In genomic region chr1:153336650-153337049, GRCh38 we compare ENCODE assay signal across 22 cellular contexts. TPM values are rescaled to one million over a fixed set of nuclear protein-coding genes. Genes with fewer than 3 reads are reported as not detected.
A peak's percentile ranks its signal among the peaks of the same experiment; 100 is the strongest.
DNase-seq lines count a peak whose midpoint lies in the region; ATAC-seq, FAIRE-seq and TF ChIP-seq lines count a peak whose summit lies in the region.
"Had no signal": no experiment of that assay in that cellular context is flagged by ENCODE, and none has a peak within 500 bp of the region (broad histone marks: within the 10 kb centered on the region; RNA-seq: fewer than 3 reads in every experiment).

No MANE protein-coding gene starts in this region.

- H3K4me1 ChIP-seq in KMS-11 (ENCODE audit: low read depth, poor library complexity, severe bottlenecking): peaks cover 22% of the 10 kb centered on the region
- peaks cover 5% of the 10 kb centered on the region for H3K4me1 ChIP-seq in GM12878 (ENCODE audit: control insufficient read depth, insufficient read depth, low read length)
- H3K4me1 ChIP-seq: SJCRH30 had no signal

- H3K79me2 ChIP-seq in KMS-11 (ENCODE audit: insufficient read depth, low read depth) (no peaks in the 10 kb centered on the region), GM12878 (ENCODE audit: control insufficient read depth, insufficient read depth, low read length) (peaks cover under 1% of the 10 kb centered on the region), neural cell (replicated peaks; ENCODE audit: insufficient read depth, low read length) (no peaks in the 10 kb centered on the region)

- peaks cover 11% of the 10 kb centered on the region for H3K9me3 Mint-ChIP-seq in stimulated activated memory B cell treated with anti-CD40 and anti-IgM and Interleukin-4, amounts not matched to agents 10 μg/mL and 1 μg/mL and 100 μg/mL, for 72 hours
- H3K9me3 Mint-ChIP-seq: CD4-positive, alpha-beta T cell had no signal

- H3K4me1 Mint-ChIP-seq in stimulated activated memory B cell treated with anti-CD40 and anti-IgM and Interleukin-4, amounts not matched to agents 10 μg/mL and 1 μg/mL and 100 μg/mL, for 72 hours: no peaks in the 10 kb centered on the region

- no peaks in the 10 kb centered on the region for H3K36me3 Mint-ChIP-seq in stimulated activated memory B cell treated with anti-CD40 and anti-IgM and Interleukin-4, amounts not matched to agents 10 μg/mL and 1 μg/mL and 100 μg/mL, for 72 hours

- no peak overlapping the region for H2AFZ ChIP-seq in KMS-11 (ENCODE audit: low read depth)
- H2AFZ ChIP-seq in GM12878 (ENCODE audit: control insufficient read depth, low read depth, low read length): no peak overlapping the region
- H2AFZ ChIP-seq in neural cell (ENCODE audit: low read depth, low read length): peak overlapping the region; percentile 42

- peaks cover 53% of the 10 kb centered on the region for H3K27me3 Mint-ChIP-seq in stimulated activated memory B cell treated with anti-CD40 and anti-IgM and Interleukin-4, amounts not matched to agents 10 μg/mL and 1 μg/mL and 100 μg/mL, for 72 hours
- H3K27me3 Mint-ChIP-seq: CD4-positive, alpha-beta T cell had no signal

- H3K4me2 ChIP-seq in KMS-11 (peak overlapping the region; percentile 2; the same call in 1 of the 2 replicates), GM12878 (ENCODE audit: control insufficient read depth, insufficient read depth) (no peak overlapping the region; the same call in 1 of the 2 replicates), neural cell (ENCODE audit: low read length) (peak overlapping the region; percentile 31)

- peaks cover 3% of the 10 kb centered on the region; the same call in 2 of the 3 replicates for H3K9me3 ChIP-seq in GM12878 (replicated peaks; ENCODE audit: control insufficient read depth, insufficient read depth, low read length)
- H3K9me3 ChIP-seq in neural cell (ENCODE audit: low read length): peaks cover 4% of the 10 kb centered on the region
- H3K9me3 ChIP-seq: SJCRH30 had no signal

- TF ChIP-seq EP300 in GM12878 (IDR thresholded peaks at IDR 0.05; ENCODE audit: borderline replicate concordance in 1 of 2, control insufficient read depth in 1 of 2, low read depth in 2 of 2, low read length in 2 of 2) (no peak), neural cell (conservative IDR thresholded peaks at IDR 0.05; ENCODE audit: poor library complexity, severe bottlenecking) (peak; percentile 22)

- intact Hi-C loops in GM12878 (cut with micrococcal nuclease; ENCODE audit: unreplicated experiment): no loop called here

- H3K27ac ChIP-seq in KMS-11 (no peak overlapping the region), GM12878 (ENCODE audit: control insufficient read depth, insufficient read depth) (no peak overlapping the region), neural cell (ENCODE audit: low read length) (peak overlapping the region; percentile 85)
- H3K27ac ChIP-seq: SJCRH30 had no signal

- TF ChIP-seq CTCF in KMS-11 (conservative IDR thresholded peaks at IDR 0.05; ENCODE audit: low read depth, low read length) (no peak), GM12878 (IDR thresholded peaks at IDR 0.05 in 2 of 3, conservative IDR thresholded peaks at IDR 0.05 in 1 of 3; ENCODE audit: control insufficient read depth in 2 of 3, extremely low read depth in 1 of 3, insufficient read depth in 1 of 3, low read depth in 3 of 3, low read length in 3 of 3) (no peak), neural cell (IDR thresholded peaks at IDR 0.05; ENCODE audit: poor library complexity, severe bottlenecking) (no peak)

- H4K20me1 ChIP-seq in KMS-11 (ENCODE audit: insufficient read depth) (no peaks in the 10 kb centered on the region), GM12878 (ENCODE audit: control insufficient read depth, insufficient read depth) (no peaks in the 10 kb centered on the region), neural cell (ENCODE audit: insufficient read depth) (no peaks in the 10 kb centered on the region)

- no peak overlapping the region for H3K27ac Mint-ChIP-seq in stimulated activated memory B cell treated with anti-CD40 and anti-IgM and Interleukin-4, amounts not matched to agents 10 μg/mL and 1 μg/mL and 100 μg/mL, for 72 hours
- H3K27ac Mint-ChIP-seq: CD4-positive, alpha-beta T cell had no signal

- CTCF ChIA-PET in GM12878 (lab: Yijun Ruan, JAX): interaction anchor here (0.7 to 4.8 kb wide), 10 partner anchors 8 to 303 kb away, joined by 3 to 24 read pairs (median 4); partner anchors contain the start of genes PGLYRP3 and PGLYRP4

- FAIRE-seq in GM12878 (lab: Jason Lieb, UNC): peak; percentile 38
- FAIRE-seq: H1, RCC 7860 had no signal

- TF ChIP-seq RAD21 in GM12878 (IDR thresholded peaks at IDR 0.05; ENCODE audit: insufficient read depth, low read depth, low read length) (no peak), neural cell (conservative IDR thresholded peaks at IDR 0.05) (no peak)

- POLR2A ChIA-PET in GM12878 (lab: Charles Lee): interaction anchor here (0.5 to 1.5 kb wide), 6 partner anchors 9 to 829 kb away, joined by 3 to 10 read pairs (median 6); no protein-coding TSS in a partner anchor

- H3K27me3 ChIP-seq in KMS-11 (ENCODE audit: insufficient read depth, low read depth) (no peaks in the 10 kb centered on the region), GM12878 (replicated peaks in 1 of 2; ENCODE audit: control insufficient read depth in 2 of 2, insufficient read depth in 2 of 2, low read length in 1 of 2) (no peaks in the 10 kb centered on the region), neural cell (ENCODE audit: insufficient read depth, low read depth, low read length) (no peaks in the 10 kb centered on the region)

- no peak for DNase-seq in GM12878 (ENCODE audit: low read depth, low spot score)
- DNase-seq: CD4-positive, alpha-beta T cell; COR-L47; DMS 273 treated with DMSO at 0.1 percent for 48 hours; DMS79 treated with DMSO at 0.1 percent for 48 hours; MV-4-11; NCI-H1105 treated with DMSO at 0.1 percent for 48 hours; NCI-H2029 treated with DMSO at 0.1 percent for 48 hours; NCI-H2171 treated with DMSO at 0.1 percent for 48 hours; NCI-H526; OCI-M1; SJCRH30 had no signal

- H3K4me3 ChIP-seq in KMS-11 (IDR thresholded peaks at IDR 0.05; ENCODE audit: insufficient read depth, low read depth, low read length) (no peak overlapping the region), GM12878 (no peak overlapping the region), neural cell (ENCODE audit: low read length) (peak overlapping the region; percentile 45)
- H3K4me3 ChIP-seq: SJCRH30 had no signal

- BruUV-seq in GM12878 (replicated peaks; lab: Mats Ljungman, UMichigan): no TSS peak

- no peaks in the 10 kb centered on the region for H3K9me2 ChIP-seq in neural cell (ENCODE audit: insufficient read depth, low read length)

- SMC1A ChIA-PET in GM12878 (lab: Charles Lee; ENCODE audit: uncharacterized antibody, unreplicated experiment): interaction anchor here (0.9 to 2.5 kb wide), 6 partner anchors 10 to 159 kb away, joined by 3 to 10 read pairs (median 4); partner anchors contain the start of gene PGLYRP3

- in situ Hi-C loops in GM12878 (cut with MboI): no loop called here

- H3F3A ChIP-seq in neural cell (ENCODE audit: insufficient read depth, low read length, poor library complexity, severe bottlenecking): no peaks in the 10 kb centered on the region

- H3K36me3 ChIP-seq in KMS-11 (ENCODE audit: insufficient read depth) (no peaks in the 10 kb centered on the region), GM12878 (ENCODE audit: control insufficient read depth in 2 of 2, insufficient read depth in 2 of 2, low read length in 1 of 2) (no peaks in the 10 kb centered on the region), neural cell (ENCODE audit: insufficient read depth, low read length) (no peaks in the 10 kb centered on the region)
- H3K36me3 ChIP-seq: SJCRH30 had no signal

- RAD21 ChIA-PET in GM12878 (lab: Charles Lee; ENCODE audit: unreplicated experiment): interaction anchor here (0.6 to 2.4 kb wide), 4 partner anchors 10 to 136 kb away, joined by 3 to 12 read pairs (median 4); no protein-coding TSS in a partner anchor

- no peak for TF ChIP-seq POLR2A in GM12878 (IDR thresholded peaks at IDR 0.05; ENCODE audit: low read depth, low read length)

- ATAC-seq in GM12878: peak; percentile 44
- ATAC-seq in GM18861 (IDR thresholded peaks at IDR 0.05; ENCODE audit: unreplicated experiment): no peak
- no peak for ATAC-seq in stimulated activated memory B cell treated with anti-CD40 and anti-IgM and Interleukin-4, amounts not matched to agents 10 μg/mL and 1 μg/mL and 100 μg/mL, for 72 hours
- ATAC-seq in GM21367 (IDR thresholded peaks at IDR 0.05; ENCODE audit: unreplicated experiment): no peak
- ATAC-seq: HCT116 had no signal

- H3K4me3 Mint-ChIP-seq in stimulated activated memory B cell treated with anti-CD40 and anti-IgM and Interleukin-4, amounts not matched to agents 10 μg/mL and 1 μg/mL and 100 μg/mL, for 72 hours: no peak overlapping the region
- H3K4me3 Mint-ChIP-seq: CD4-positive, alpha-beta T cell had no signal

- H3K9ac ChIP-seq in KMS-11 (no peak overlapping the region), GM12878 (ENCODE audit: control insufficient read depth, insufficient read depth, low read length) (no peak overlapping the region), neural cell (ENCODE audit: low read length) (peak overlapping the region; percentile 44)

RNA-seq across cellular contexts. Expression of gene PGLYRP4, which starts 12.0 kb away (rescaled TPM):
- 13.4 and 14.3 TPM in 2 replicates for total RNA-seq in GM12878 (2013; cell fraction: nucleolus; rRNA removed)
- total RNA-seq in GM12878 (2014; rRNA removed) (0.38 and 0.45 TPM in 2 replicates), GM12878 (2014; rRNA removed; fragmentation: Illumina TruSeq; extraction: Trizol) (0.22 and 0.32 TPM in 2 replicates), GM12878 (2021) (0.44 and 0.74 TPM in 2 replicates)
- 0.54 TPM for polyA plus RNA-seq in GM12878 (2011; ENCODE audit: low read depth)
- polyA plus RNA-seq in GM12878 (2011; rRNA removed) (1.6 and 3.0 TPM in 2 replicates), GM12878 (2014; fragmentation: Illumina TruSeq; extraction: Trizol) (0.48 and 0.65 TPM in 2 replicates), GM12878 (2014; fragmentation: Nextera tagmentation; extraction: Ambion mirVana) (under 1 TPM; 0.37 to 0.50 TPM), GM12878 (2014; rRNA removed) (0.44 and 0.55 TPM in 2 replicates), GM12878 (2016; fragmentation: Nextera tagmentation; extraction: Ambion mirVana) (under 1 TPM; 0.28 to 0.43 TPM), neural cell (not detected in 2 replicates)
- polyA plus RNA-seq in GM12878 (2011; cell fraction: cytosol; rRNA removed): 4.2 and 4.6 TPM in 2 replicates
- 7.1 and 15.8 TPM in 2 replicates for polyA plus RNA-seq in GM12878 (2011; cell fraction: nucleus; rRNA removed)
- polyA plus RNA-seq in GM12878 (2012): 0.43 and 1.2 TPM in 2 replicates
- polyA minus RNA-seq in GM12878 (2011; rRNA and poly(A)+ RNA removed): 6.4 and 7.3 TPM in 2 replicates
- 0.53 TPM in 1 of 2 replicates, not detected in the other for polyA minus RNA-seq in GM12878 (2011; cell fraction: cytosol; rRNA and poly(A)+ RNA removed)
- polyA minus RNA-seq in GM12878 (2011; cell fraction: nucleus; rRNA and poly(A)+ RNA removed): 6.3 and 6.9 TPM in 2 replicates
- polyA minus RNA-seq in neural cell: not detected in 2 replicates
- total RNA-seq: CD4-positive, alpha-beta T cell; H1; HT1080; SJCRH30 had no signal
- polyA plus RNA-seq: BJ, H1 had no signal

RNA-seq across cellular contexts. Expression of gene S100A9, which starts 21.0 kb away (rescaled TPM):
- total RNA-seq in GM12878 (2013; cell fraction: nucleolus; rRNA removed): not detected in 2 replicates
- total RNA-seq in GM12878 (2014; rRNA removed) (0.68 and 1.3 TPM in 2 replicates), GM12878 (2014; rRNA removed; fragmentation: Illumina TruSeq; extraction: Trizol) (0.37 TPM in 1 of 2 replicates, not detected in the other), GM12878 (2021) (0.37 and 0.41 TPM in 2 replicates)
- not detected for polyA plus RNA-seq in GM12878 (2011; ENCODE audit: low read depth)
- polyA plus RNA-seq in GM12878 (2011; rRNA removed) (1.4 and 1.7 TPM in 2 replicates), GM12878 (2014; fragmentation: Illumina TruSeq; extraction: Trizol) (0.22 TPM in 1 of 2 replicates, not detected in the other), GM12878 (2014; fragmentation: Nextera tagmentation; extraction: Ambion mirVana) (under 1 TPM in 1 of 2 experiments, not detected in 1; 0.49 TPM), GM12878 (2014; rRNA removed) (1.4 and 1.5 TPM in 2 replicates), GM12878 (2016; fragmentation: Nextera tagmentation; extraction: Ambion mirVana) (under 1 TPM in 1 of 2 experiments, not detected in 1; 0.31 TPM), neural cell (not detected in 2 replicates)
- 0.77 and 1.6 TPM in 2 replicates for polyA plus RNA-seq in GM12878 (2011; cell fraction: cytosol; rRNA removed)
- polyA plus RNA-seq in GM12878 (2011; cell fraction: nucleus; rRNA removed): 0.42 and 0.87 TPM in 2 replicates
- polyA plus RNA-seq in GM12878 (2012): not detected in 2 replicates
- not detected in 2 replicates for polyA minus RNA-seq in GM12878 (2011; rRNA and poly(A)+ RNA removed)
- polyA minus RNA-seq in GM12878 (2011; cell fraction: cytosol; rRNA and poly(A)+ RNA removed): not detected in 2 replicates
- polyA minus RNA-seq in GM12878 (2011; cell fraction: nucleus; rRNA and poly(A)+ RNA removed): not detected in 2 replicates
- not detected in 2 replicates for polyA minus RNA-seq in neural cell
- total RNA-seq: H1, HT1080, SJCRH30 had no signal
- polyA plus RNA-seq: BJ, H1 had no signal

RNA-seq across cellular contexts. Expression of gene PGLYRP3, which starts 23.9 kb away (rescaled TPM):
- total RNA-seq in GM12878 (2013; cell fraction: nucleolus; rRNA removed): 3.9 and 5.7 TPM in 2 replicates
- total RNA-seq in GM12878 (2014; rRNA removed): not detected in 2 replicates
- total RNA-seq in GM12878 (2014; rRNA removed; fragmentation: Illumina TruSeq; extraction: Trizol): not detected in 2 replicates
- 0.29 TPM in 1 of 2 replicates, not detected in the other for total RNA-seq in GM12878 (2021)
- not detected for polyA plus RNA-seq in GM12878 (2011; ENCODE audit: low read depth)
- 0.19 and 0.49 TPM in 2 replicates for polyA plus RNA-seq in GM12878 (2011; rRNA removed)
- 0.42 and 0.53 TPM in 2 replicates for polyA plus RNA-seq in GM12878 (2011; cell fraction: cytosol; rRNA removed)
- 1.6 TPM in 2 replicates for polyA plus RNA-seq in GM12878 (2011; cell fraction: nucleus; rRNA removed)
- polyA plus RNA-seq in GM12878 (2012): 0.27 and 0.28 TPM in 2 replicates
- 0.18 TPM in 1 of 2 replicates, not detected in the other for polyA plus RNA-seq in GM12878 (2014; fragmentation: Illumina TruSeq; extraction: Trizol)
- polyA plus RNA-seq in GM12878 (2014; fragmentation: Nextera tagmentation; extraction: Ambion mirVana): not detected
- polyA plus RNA-seq in GM12878 (2014; rRNA removed): 0.22 TPM in 1 of 2 replicates, not detected in the other
- polyA plus RNA-seq in GM12878 (2016; fragmentation: Nextera tagmentation; extraction: Ambion mirVana): under 1 TPM in 1 of 2 experiments, not detected in 1; 0.10 TPM
- 1.2 and 1.3 TPM in 2 replicates for polyA minus RNA-seq in GM12878 (2011; rRNA and poly(A)+ RNA removed)
- not detected in 2 replicates for polyA minus RNA-seq in GM12878 (2011; cell fraction: cytosol; rRNA and poly(A)+ RNA removed)
- 1.5 and 1.7 TPM in 2 replicates for polyA minus RNA-seq in GM12878 (2011; cell fraction: nucleus; rRNA and poly(A)+ RNA removed)
- not detected in 2 replicates for polyA plus RNA-seq in neural cell
- polyA minus RNA-seq in neural cell: not detected in 2 replicates
- total RNA-seq: CD4-positive, alpha-beta T cell; H1; HT1080; SJCRH30 had no signal
- polyA plus RNA-seq: BJ, H1 had no signal

RNA-seq across cellular contexts. Expression of gene S100A12, which starts 38.8 kb away (rescaled TPM):
- total RNA-seq in GM12878 (2013; cell fraction: nucleolus; rRNA removed): not detected in 2 replicates
- not detected in 2 replicates for total RNA-seq in GM12878 (2014; rRNA removed)
- not detected in 2 replicates for total RNA-seq in GM12878 (2014; rRNA removed; fragmentation: Illumina TruSeq; extraction: Trizol)
- not detected in 2 replicates for total RNA-seq in GM12878 (2021)
- polyA plus RNA-seq in GM12878 (2011; ENCODE audit: low read depth): not detected
- not detected in 2 replicates for polyA plus RNA-seq in GM12878 (2011; rRNA removed)
- not detected in 2 replicates for polyA plus RNA-seq in GM12878 (2011; cell fraction: cytosol; rRNA removed)
- not detected in 2 replicates for polyA plus RNA-seq in GM12878 (2011; cell fraction: nucleus; rRNA removed)
- not detected in 2 replicates for polyA plus RNA-seq in GM12878 (2012)
- polyA plus RNA-seq in GM12878 (2014; fragmentation: Illumina TruSeq; extraction: Trizol): not detected in 2 replicates
- not detected for polyA plus RNA-seq in GM12878 (2014; fragmentation: Nextera tagmentation; extraction: Ambion mirVana)
- not detected in 2 replicates for polyA plus RNA-seq in GM12878 (2014; rRNA removed)
- polyA plus RNA-seq in GM12878 (2016; fragmentation: Nextera tagmentation; extraction: Ambion mirVana): not detected
- polyA minus RNA-seq in GM12878 (2011; rRNA and poly(A)+ RNA removed): not detected in 2 replicates
- polyA minus RNA-seq in GM12878 (2011; cell fraction: cytosol; rRNA and poly(A)+ RNA removed): not detected in 2 replicates
- not detected in 2 replicates for polyA minus RNA-seq in GM12878 (2011; cell fraction: nucleus; rRNA and poly(A)+ RNA removed)
- not detected in 2 replicates for polyA plus RNA-seq in neural cell
- not detected in 2 replicates for polyA minus RNA-seq in neural cell
- total RNA-seq: H1, HT1080, SJCRH30 had no signal
- polyA plus RNA-seq: BJ, H1 had no signal

RNA-seq across cellular contexts. Expression of gene S100A8, which starts 54.2 kb away (rescaled TPM):
- total RNA-seq in GM12878 (2013; cell fraction: nucleolus; rRNA removed): not detected in 2 replicates
- not detected in 2 replicates for total RNA-seq in GM12878 (2014; rRNA removed)
- not detected in 2 replicates for total RNA-seq in GM12878 (2014; rRNA removed; fragmentation: Illumina TruSeq; extraction: Trizol)
- not detected in 2 replicates for total RNA-seq in GM12878 (2021)
- not detected for polyA plus RNA-seq in GM12878 (2011; ENCODE audit: low read depth)
- not detected in 2 replicates for polyA plus RNA-seq in GM12878 (2011; rRNA removed)
- not detected in 2 replicates for polyA plus RNA-seq in GM12878 (2011; cell fraction: cytosol; rRNA removed)
- polyA plus RNA-seq in GM12878 (2011; cell fraction: nucleus; rRNA removed): not detected in 2 replicates
- not detected in 2 replicates for polyA plus RNA-seq in GM12878 (2012)
- not detected in 2 replicates for polyA plus RNA-seq in GM12878 (2014; fragmentation: Illumina TruSeq; extraction: Trizol)
- polyA plus RNA-seq in GM12878 (2014; fragmentation: Nextera tagmentation; extraction: Ambion mirVana): not detected
- polyA plus RNA-seq in GM12878 (2014; rRNA removed): not detected in 2 replicates
- polyA plus RNA-seq in GM12878 (2016; fragmentation: Nextera tagmentation; extraction: Ambion mirVana): under 1 TPM in 1 of 2 experiments, not detected in 1; 0.28 TPM
- polyA minus RNA-seq in GM12878 (2011; rRNA and poly(A)+ RNA removed): not detected in 2 replicates
- not detected in 2 replicates for polyA minus RNA-seq in GM12878 (2011; cell fraction: cytosol; rRNA and poly(A)+ RNA removed)
- not detected in 2 replicates for polyA minus RNA-seq in GM12878 (2011; cell fraction: nucleus; rRNA and poly(A)+ RNA removed)
- not detected in 2 replicates for polyA plus RNA-seq in neural cell
- not detected in 2 replicates for polyA minus RNA-seq in neural cell
- total RNA-seq: H1, HT1080, SJCRH30 had no signal
- polyA plus RNA-seq: BJ, H1 had no signal
